Comparison of ENCODE assay signal across 1 cellular context in genomic region chr2:201149064-201149820, GRCh38.
TF ChIP-seq lines count a peak whose summit lies in the region.

No MANE protein-coding gene starts in this region.

TF ChIP-seq in HepG2, 621 proteins besides CTCF, POLR2A, EP300 and RAD21 (continued from another document and continues in another):
- TF ChIP-seq HBP1 (CRISPR knock-in tag; IDR thresholded peaks at IDR 0.05; ENCODE audit: low read depth) (0 out of 2 replicates have a peak, but pooled peaks have one; percentile 50), HNRNPH1 (optimal IDR thresholded peaks at IDR 0.05; ENCODE audit: low read depth, low read length) (no peak), ZGPAT (CRISPR knock-in tag; IDR thresholded peaks at IDR 0.05) (peak; percentile 85), PAXIP1 (CRISPR knock-in tag; conservative IDR thresholded peaks at IDR 0.05) (peak; percentile 92), ZNF546 (CRISPR knock-in tag; conservative IDR thresholded peaks at IDR 0.05) (no peak), MED13 (CRISPR knock-in tag; IDR thresholded peaks at IDR 0.05) (no peak), PCBP1 (IDR thresholded peaks at IDR 0.05; ENCODE audit: borderline replicate concordance, low read depth, low read length) (no peak), SIX4 (CRISPR knock-in tag; IDR thresholded peaks at IDR 0.05) (0 out of 2 replicates have a peak, but pooled peaks have one; percentile 16), ZNF670 (CRISPR knock-in tag; IDR thresholded peaks at IDR 0.05; ENCODE audit: borderline replicate concordance) (peak; percentile 36; the same call in 1 of the 2 replicates), ZKSCAN1 (IDR thresholded peaks at IDR 0.05; ENCODE audit: low read length) (no peak), ZMYM2 (CRISPR knock-in tag; IDR thresholded peaks at IDR 0.05) (no peak), BRF2 (CRISPR knock-in tag; IDR thresholded peaks at IDR 0.05) (no peak), ZBTB4 (CRISPR knock-in tag; IDR thresholded peaks at IDR 0.05; ENCODE audit: borderline replicate concordance) (no peak), POGK (CRISPR knock-in tag; conservative IDR thresholded peaks at IDR 0.05) (no peak), ZNF121 (CRISPR knock-in tag; IDR thresholded peaks at IDR 0.05) (no peak), REL (CRISPR knock-in tag; conservative IDR thresholded peaks at IDR 0.05) (no peak), ATM (IDR thresholded peaks at IDR 0.05; ENCODE audit: borderline replicate concordance) (no peak; the same call in 1 of the 2 replicates), ZBTB20 (CRISPR knock-in tag; IDR thresholded peaks at IDR 0.05; ENCODE audit: borderline replicate concordance, low read depth) (no peak), ZNF703 (CRISPR knock-in tag; IDR thresholded peaks at IDR 0.05; ENCODE audit: borderline replicate concordance) (no peak), EHMT2 (IDR thresholded peaks at IDR 0.05; ENCODE audit: borderline replicate concordance, low read depth, low read length) (no peak; the same call in 1 of the 2 replicates), IRF1 (CRISPR knock-in tag; IDR thresholded peaks at IDR 0.05; ENCODE audit: low read depth) (no peak), YEATS4 (CRISPR knock-in tag; IDR thresholded peaks at IDR 0.05; ENCODE audit: borderline replicate concordance) (no peak; the same call in 1 of the 2 replicates), PCBP2 (optimal IDR thresholded peaks at IDR 0.05; ENCODE audit: low read depth, low read length, poor library complexity, severe bottlenecking) (no peak), ZNF746 (CRISPR knock-in tag; IDR thresholded peaks at IDR 0.05) (no peak), RCOR2 (CRISPR knock-in tag; IDR thresholded peaks at IDR 0.05) (peak; percentile 94), ZNF776 (CRISPR knock-in tag; IDR thresholded peaks at IDR 0.05) (no peak), ZNF33B (CRISPR knock-in tag; IDR thresholded peaks at IDR 0.05) (no peak), LCORL (IDR thresholded peaks at IDR 0.05) (no peak), LCORL (CRISPR knock-in tag; IDR thresholded peaks at IDR 0.05) (peak; percentile 75; the same call in 1 of the 2 replicates), NR3C1 (CRISPR knock-in tag; IDR thresholded peaks at IDR 0.05) (no peak), RNF2 (conservative IDR thresholded peaks at IDR 0.05; ENCODE audit: low read depth) (no peak), RBM22 (optimal IDR thresholded peaks at IDR 0.05; ENCODE audit: low read length) (no peak), ZNF788 (CRISPR knock-in tag; IDR thresholded peaks at IDR 0.05; ENCODE audit: borderline replicate concordance) (no peak), ZNF276 (CRISPR knock-in tag; IDR thresholded peaks at IDR 0.05; ENCODE audit: low read depth) (no peak), TGIF2 (CRISPR knock-in tag; IDR thresholded peaks at IDR 0.05) (0 out of 2 replicates have a peak, but pooled peaks have one; percentile 17), PLSCR1 (CRISPR knock-in tag; IDR thresholded peaks at IDR 0.05; ENCODE audit: borderline replicate concordance) (no peak), ZFP90 (CRISPR knock-in tag; IDR thresholded peaks at IDR 0.05; ENCODE audit: borderline replicate concordance) (no peak), TRIM24 (CRISPR knock-in tag; IDR thresholded peaks at IDR 0.05) (peak; percentile 36; the same call in 1 of the 2 replicates), ZFP82 (CRISPR knock-in tag; IDR thresholded peaks at IDR 0.05; ENCODE audit: borderline replicate concordance) (no peak), ZNF567 (CRISPR knock-in tag; IDR thresholded peaks at IDR 0.05; ENCODE audit: borderline replicate concordance) (no peak; the same call in 1 of the 2 replicates), SMYD3 (CRISPR knock-in tag; IDR thresholded peaks at IDR 0.05) (no peak), MBD4 (IDR thresholded peaks at IDR 0.05; ENCODE audit: borderline replicate concordance, low read length) (peak; percentile 61; the same call in 1 of the 2 replicates), MXD3 (CRISPR knock-in tag; IDR thresholded peaks at IDR 0.05) (no peak)
